19 cellular contexts compared by ENCODE assay signal in the genomic region with DNA sequence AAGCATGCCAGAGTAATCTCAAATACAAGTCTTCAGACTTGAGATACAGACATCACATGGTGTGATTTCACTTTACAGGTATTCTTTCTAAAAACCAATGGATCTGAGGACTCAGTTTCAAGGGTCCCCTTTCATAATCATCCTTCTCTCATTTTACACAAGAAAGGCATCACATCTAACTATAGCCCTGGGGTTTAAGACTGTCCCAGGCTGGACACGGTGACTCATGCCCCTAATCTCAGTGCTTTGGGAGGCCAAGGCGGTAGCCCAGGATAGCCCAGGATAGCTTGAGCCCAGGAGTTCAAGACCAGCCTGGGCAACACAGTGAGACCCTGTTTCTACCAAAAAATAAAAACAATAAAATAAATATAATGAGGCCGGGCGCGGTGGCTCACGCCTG.
"Had no signal": no experiment of that assay in that cellular context is flagged by ENCODE, and none has a peak within 500 bp of the region (broad histone marks: within the 10 kb centered on the region; RNA-seq: fewer than 3 reads in every experiment).

No MANE protein-coding gene starts in this region.

- DNase-seq: activated CD4-positive, alpha-beta memory T cell treated with anti-CD3 and anti-CD28 coated beads for 36 hours; activated CD4-positive, alpha-beta T cell treated with anti-CD3 and anti-CD28 coated beads for 48 hours; activated effector memory CD4-positive, alpha-beta T cell treated with anti-CD3 and anti-CD28 coated beads, Interleukin-2, amount 50 U/mL, for 16 hours; activated naive CD4-positive, alpha-beta T cell treated with anti-CD3 and anti-CD28 coated beads, Interleukin-2, amount 10 ng/mL, durations not matched to agents 7 days and 5 days; central memory CD4-positive, alpha-beta T cell; dermis blood vessel endothelial cell; effector CD8-positive, alpha-beta T cell; foreskin keratinocyte; lower lobe of right lung; mesendoderm; naive thymus-derived CD4-positive, alpha-beta T cell; stimulated activated CD4-positive, alpha-beta T cell treated with anti-CD3 and anti-CD28 coated beads, Interleukin-2, amount 100 ng/mL, for 48 hours; stimulated activated naive CD4-positive, alpha-beta T cell treated with Interleukin-2 at 50 U/mL for 16 hours; substantia nigra; tibial artery had no signal

- H3K27ac Mint-ChIP-seq: activated CD4-positive, alpha-beta memory T cell treated with anti-CD3 and anti-CD28 coated beads for 36 hours; activated naive CD4-positive, alpha-beta T cell treated with anti-CD3 and anti-CD28 coated beads, Interleukin-2, amount 10 ng/mL, durations not matched to agents 7 days and 5 days; T-helper 1 cell treated with Interleukin-12 subunit alpha and Interleukin-12 subunit beta and Interleukin-4 antibody, amounts not matched to agents 30 μg/mL and 1 μg/mL, for 36 hours had no signal

- H3K9me3 ChIP-seq: lower lobe of right lung, tibial artery had no signal

- H3K9me3 Mint-ChIP-seq: activated CD4-positive, alpha-beta memory T cell treated with anti-CD3 and anti-CD28 coated beads for 36 hours; activated naive CD4-positive, alpha-beta T cell treated with anti-CD3 and anti-CD28 coated beads, Interleukin-2, amount 10 ng/mL, durations not matched to agents 7 days and 5 days; neural crest cell; T-helper 1 cell treated with Interleukin-12 subunit alpha and Interleukin-12 subunit beta and Interleukin-4 antibody, amounts not matched to agents 30 μg/mL and 1 μg/mL, for 36 hours had no signal

- H3K4me1 ChIP-seq: foreskin keratinocyte, lower lobe of right lung, tibial artery had no signal

- H3K4me3 Mint-ChIP-seq: activated CD4-positive, alpha-beta memory T cell treated with anti-CD3 and anti-CD28 coated beads for 36 hours; activated naive CD4-positive, alpha-beta T cell treated with anti-CD3 and anti-CD28 coated beads, Interleukin-2, amount 10 ng/mL, durations not matched to agents 7 days and 5 days; naive thymus-derived CD4-positive, alpha-beta T cell; neural crest cell; T-helper 1 cell treated with Interleukin-12 subunit alpha and Interleukin-12 subunit beta and Interleukin-4 antibody, amounts not matched to agents 30 μg/mL and 1 μg/mL, for 36 hours had no signal

- H3K27me3 Mint-ChIP-seq: activated CD4-positive, alpha-beta memory T cell treated with anti-CD3 and anti-CD28 coated beads for 36 hours; activated naive CD4-positive, alpha-beta T cell treated with anti-CD3 and anti-CD28 coated beads, Interleukin-2, amount 10 ng/mL, durations not matched to agents 7 days and 5 days; naive thymus-derived CD4-positive, alpha-beta T cell had no signal

- ATAC-seq: foreskin keratinocyte; left lobe of liver; lower lobe of right lung; naive thymus-derived CD4-positive, alpha-beta T cell; sciatic nerve had no signal

- H3K4me1 Mint-ChIP-seq: activated naive CD4-positive, alpha-beta T cell treated with anti-CD3 and anti-CD28 coated beads, Interleukin-2, amount 10 ng/mL, durations not matched to agents 7 days and 5 days; neural crest cell had no signal

- H3K27me3 ChIP-seq: foreskin keratinocyte, tibial artery had no signal

- H3K4me3 ChIP-seq: lower lobe of right lung, tibial artery had no signal

- H3K27ac ChIP-seq: foreskin keratinocyte, lower lobe of right lung, tibial artery had no signal
